ENCODE assay signal across 8 cellular contexts in the genomic region with DNA sequence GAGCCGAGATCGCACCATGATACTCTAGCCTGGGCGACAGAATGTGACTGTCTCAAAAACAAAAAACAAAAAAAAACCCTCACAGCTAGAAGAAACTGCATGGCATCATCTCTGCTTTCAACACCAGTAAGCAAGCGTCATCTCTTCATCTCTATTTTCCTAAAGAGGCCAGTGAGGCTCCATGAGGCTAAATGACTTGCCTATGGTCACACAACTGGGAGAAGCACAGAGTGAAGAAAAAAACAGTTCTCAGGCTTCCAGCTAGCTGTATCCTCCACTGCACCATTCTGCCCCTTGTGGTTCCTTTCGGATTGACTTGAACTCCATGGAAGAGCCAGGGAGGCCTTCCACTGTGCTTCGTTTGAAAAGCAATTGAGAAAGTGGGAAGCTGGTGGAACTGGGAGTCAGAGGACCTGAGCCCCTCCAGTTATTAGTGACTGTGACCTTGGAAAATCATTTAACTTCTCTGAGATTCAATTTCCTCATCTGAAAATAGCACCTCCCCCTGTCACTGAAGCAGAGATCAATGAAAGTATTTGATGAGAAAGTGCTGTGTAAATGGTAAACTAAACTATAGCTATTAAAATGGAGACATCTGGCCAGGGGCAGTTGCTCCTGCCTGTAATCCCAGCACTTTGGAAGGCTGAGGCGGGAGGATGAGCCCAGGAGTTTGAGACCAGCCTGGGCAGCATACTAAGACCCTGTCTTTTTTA. TPM values are rescaled to one million over a fixed set of nuclear protein-coding genes. Genes with fewer than 3 reads are reported as not detected.
DNase-seq lines count a peak whose midpoint lies in the region; ATAC-seq and TF ChIP-seq lines count a peak whose summit lies in the region.

No MANE protein-coding gene starts in this region.

- no peak for TF ChIP-seq POLR2A in breast epithelium (IDR thresholded peaks at IDR 0.05)

- H3K4me2 ChIP-seq in H9 (ENCODE audit: insufficient read depth, insufficient read length, low read length): no peak overlapping the region

- no peak overlapping the region for H2BK15ac ChIP-seq in H9 (ENCODE audit: low read depth, low read length)

- no peak overlapping the region for H3K56ac ChIP-seq in H9 (ENCODE audit: insufficient read length, low read depth, low read length)

- peak overlapping the region in 2 of 3 donors; percentile 26 to 53 for H3K27ac Mint-ChIP-seq in CD4-positive, CD25-positive, alpha-beta regulatory T cell
- H3K27ac Mint-ChIP-seq in H9: peak overlapping the region in 2 of 3 experiments; percentile 53 to 65; a peak in 4 of 7 replicates

- H3K27me3 Mint-ChIP-seq in CD4-positive, CD25-positive, alpha-beta regulatory T cell: no peaks in the 10 kb centered on the region
- no peaks in the 10 kb centered on the region for H3K27me3 Mint-ChIP-seq in H9 (ENCODE audit: low read depth)

- no peaks in the 10 kb centered on the region for H3K27me3 ChIP-seq in CD4-positive, CD25-positive, alpha-beta regulatory T cell (ENCODE audit: control insufficient read depth, insufficient read depth, low read length)
- H3K27me3 ChIP-seq in H9 (ENCODE audit: insufficient read depth, low read length) (no peaks in the 10 kb centered on the region), breast epithelium (no peaks in the 10 kb centered on the region)

- no peak overlapping the region for H3K23ac ChIP-seq in H9 (ENCODE audit: insufficient read length, low read depth, low read length)

- no peak overlapping the region for H3K18ac ChIP-seq in H9 (ENCODE audit: insufficient read length, low read depth, low read length)

- H3K36me3 Mint-ChIP-seq in CD4-positive, CD25-positive, alpha-beta regulatory T cell: no peaks in the 10 kb centered on the region
- peaks cover 0 to 3% (median 0%) of the 10 kb centered on the region in 3 experiments; a peak in 3 of 7 replicates for H3K36me3 Mint-ChIP-seq in H9 (ENCODE audit: insufficient read depth in 1 of 3, low read depth in 3 of 3)

- no peak overlapping the region for H2AFZ ChIP-seq in H9 (ENCODE audit: low read length)

- intact Hi-C loops in breast epithelium (cut with DNase I; ENCODE audit: low total_unique reads): no loop called here

- H2AK5ac ChIP-seq in H9 (ENCODE audit: insufficient read length, low read length): no peak overlapping the region

- H2BK20ac ChIP-seq in H9 (ENCODE audit: low read depth, low read length, poor library complexity, severe bottlenecking): no peak overlapping the region

- WGBS in H9 (ENCODE audit: extremely low coverage, insufficient read length, low lambda C conversion rate): no CpG with 5 or more reads among the region's 7 CpGs

- no peak overlapping the region for H3K4me3 ChIP-seq in CD4-positive, CD25-positive, alpha-beta regulatory T cell (ENCODE audit: low read depth, low read length)
- no peak overlapping the region for H3K4me3 ChIP-seq in breast epithelium

- H4K91ac ChIP-seq in H9 (ENCODE audit: insufficient read length, low read depth, low read length): no peak overlapping the region

- H3K36me3 ChIP-seq in CD4-positive, CD25-positive, alpha-beta regulatory T cell (ENCODE audit: control insufficient read depth, insufficient read depth, low read length): no peaks in the 10 kb centered on the region
- H3K36me3 ChIP-seq in breast epithelium: no peaks in the 10 kb centered on the region

- H4K20me1 ChIP-seq in H9 (ENCODE audit: control insufficient read depth, insufficient read depth, insufficient read length): no peaks in the 10 kb centered on the region

- no peak overlapping the region for H3K4ac ChIP-seq in H9 (ENCODE audit: low read depth, low read length)

- peaks cover 42% of the 10 kb centered on the region for H3K4me1 ChIP-seq in CD4-positive, CD25-positive, alpha-beta regulatory T cell (ENCODE audit: control insufficient read depth, insufficient read depth, low read length, poor library complexity, severe bottlenecking)
- no peaks in the 10 kb centered on the region for H3K4me1 ChIP-seq in H9 (ENCODE audit: insufficient read depth, low read length)
- no peaks in the 10 kb centered on the region for H3K4me1 ChIP-seq in breast epithelium

- H3K23me2 ChIP-seq in H9 (ENCODE audit: insufficient read length, low read depth, low read length, poor library complexity, severe bottlenecking): no peaks in the 10 kb centered on the region

- H3K79me2 ChIP-seq in H9 (ENCODE audit: insufficient read depth, low read length): no peaks in the 10 kb centered on the region

- H3K79me1 ChIP-seq in H9 (ENCODE audit: insufficient read depth, low read depth, low read length, poor library complexity, severe bottlenecking): no peaks in the 10 kb centered on the region

- no peak overlapping the region for H3K27ac ChIP-seq in CD4-positive, CD25-positive, alpha-beta regulatory T cell (ENCODE audit: insufficient read depth, low read length, poor library complexity, severe bottlenecking)
- H3K27ac ChIP-seq in H9 (ENCODE audit: insufficient read length, low read depth, low read length) (no peak overlapping the region), breast epithelium (no peak overlapping the region)

- no peak overlapping the region for H3K14ac ChIP-seq in H9 (ENCODE audit: insufficient read depth, low read length)

- peaks cover 16 to 70% (median 54%) of the 10 kb centered on the region in 4 donors for H3K4me1 Mint-ChIP-seq in CD4-positive, CD25-positive, alpha-beta regulatory T cell
- H3K4me1 Mint-ChIP-seq in H9: peaks cover 22 to 26% of the 10 kb centered on the region in 2 experiments

- no peak for DNase-seq in CD4-positive, CD25-positive, alpha-beta regulatory T cell
- DNase-seq in H9 (peak; percentile 82), NCI-H82 (lab: John Stamatoyannopoulos, UW) (peak; percentile 85), breast epithelium (ENCODE audit: low spot score in 2 of 2) (no peak), islet precursor cell (peak; percentile 85), superior temporal gyrus (ENCODE audit: extremely low spot score) (peak; percentile 79), GM19240 (ENCODE audit: insufficient read length, low spot score) (no peak)
- no peak for DNase-seq in stimulated activated CD4-positive, alpha-beta T cell treated with anti-CD3 and anti-CD28 coated beads, Interleukin-12 subunit alpha, Interleukin-12 subunit beta, amount 100 ng/mL, for 4 hours

- no peak overlapping the region for H4K5ac ChIP-seq in H9 (ENCODE audit: insufficient read length, low read depth, low read length)

- peak overlapping the region in 1 of 4 donors; percentile 34 for H3K4me3 Mint-ChIP-seq in CD4-positive, CD25-positive, alpha-beta regulatory T cell
- H3K4me3 Mint-ChIP-seq in H9: no peak overlapping the region

- H3T11ph ChIP-seq in H9 (ENCODE audit: low read length): no peak overlapping the region

- ATAC-seq in CD4-positive, CD25-positive, alpha-beta regulatory T cell (ENCODE audit: low read depth in 2 of 2): no peak

- H4K8ac ChIP-seq in H9 (replicated peaks; ENCODE audit: insufficient read length, low read depth, low read length): no peak overlapping the region

- no peak overlapping the region for H2BK12ac ChIP-seq in H9 (ENCODE audit: insufficient read length, low read depth, low read length)

- H2BK5ac ChIP-seq in H9 (ENCODE audit: insufficient read length, low read length): no peak overlapping the region

- H3K9ac ChIP-seq in H9 (ENCODE audit: extremely low read depth, insufficient read length, low read length): no peak overlapping the region

- peak; percentile 74 for TF ChIP-seq CTCF in H9 (conservative IDR thresholded peaks at IDR 0.05)
- TF ChIP-seq CTCF in breast epithelium (IDR thresholded peaks at IDR 0.05): peak; percentile 21 to 49 (median 45)

- no peak overlapping the region for H2BK120ac ChIP-seq in H9 (ENCODE audit: low read depth, low read length, poor library complexity, severe bottlenecking)

- H3K9me3 ChIP-seq in CD4-positive, CD25-positive, alpha-beta regulatory T cell (ENCODE audit: control insufficient read depth in 2 of 2, low read length in 2 of 2): no peaks in the 10 kb centered on the region
- H3K9me3 ChIP-seq in H9 (ENCODE audit: control insufficient read depth, low read depth, low read length) (no peaks in the 10 kb centered on the region), breast epithelium (no peaks in the 10 kb centered on the region)

- no peaks in the 10 kb centered on the region for H3K9me3 Mint-ChIP-seq in CD4-positive, CD25-positive, alpha-beta regulatory T cell
- H3K9me3 Mint-ChIP-seq in H9: peaks cover 0 to 3% of the 10 kb centered on the region in 2 experiments; a peak in 2 of 5 replicates

RNA-seq across cellular contexts. Expression of a gene that starts 32.1 kb away (rescaled TPM):
- total RNA-seq in CD4-positive, CD25-positive, alpha-beta regulatory T cell: 88.4 TPM
- 10 to 100 TPM in 3 of 4 donors, 1 to 10 TPM in 1; 9.6 to 13.2 (median 12.1) TPM for polyA plus RNA-seq in CD4-positive, CD25-positive, alpha-beta regulatory T cell
- total RNA-seq in H9 (2021): 4.7 and 4.8 TPM in 2 replicates
- 10 to 100 TPM; 25.3 to 59.0 (median 48.2) TPM for total RNA-seq in breast epithelium

RNA-seq across cellular contexts. Expression of a gene that starts 45.1 kb away (rescaled TPM):
- 115 TPM for total RNA-seq in CD4-positive, CD25-positive, alpha-beta regulatory T cell
- 100 to 1,000 TPM; 229 to 330 (median 265) TPM for polyA plus RNA-seq in CD4-positive, CD25-positive, alpha-beta regulatory T cell
- total RNA-seq in H9 (2021) (217 and 224 TPM in 2 replicates), breast epithelium (100 to 1,000 TPM; 108 to 156 (median 147) TPM)

Comparison
In these comparisons a context has a peak if more than half of its experiments do, and no peak if none do; other contexts are left out.
1. DNase-seq: peak in H9 (single experiment), NCI-H82 (single experiment), islet precursor cell (single experiment) and superior temporal gyrus (single experiment); none in CD4-positive, CD25-positive, alpha-beta regulatory T cell (0 of 3), breast epithelium (0 of 2), GM19240 (single experiment) and stimulated activated CD4-positive, alpha-beta T cell treated with anti-CD3 and anti-CD28 coated beads, Interleukin-12 subunit alpha, Interleukin-12 subunit beta, amount 100 ng/mL, for 4 hours (single experiment).